18 cellular contexts compared by ENCODE assay signal in the genomic region with DNA sequence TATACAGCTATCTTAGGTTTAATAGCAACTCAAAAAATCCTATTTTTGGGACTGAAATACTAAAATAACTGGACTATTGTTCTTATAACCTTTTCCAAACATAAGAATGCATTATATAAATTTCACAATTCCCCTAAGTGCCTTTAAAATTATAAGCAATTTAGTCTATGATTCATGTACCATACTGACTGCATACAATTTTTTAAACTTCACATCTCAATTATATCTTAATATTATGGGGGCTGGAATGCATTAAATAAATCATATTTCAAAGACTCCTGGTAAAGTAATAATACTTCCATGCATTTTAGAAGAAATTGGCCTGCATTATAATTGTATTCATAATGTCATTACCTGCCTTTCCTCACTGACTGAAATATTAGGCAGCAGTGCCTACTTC.
"Had no signal": no experiment of that assay in that cellular context is flagged by ENCODE, and none has a peak within 500 bp of the region (broad histone marks: within the 10 kb centered on the region; RNA-seq: fewer than 3 reads in every experiment).

No MANE protein-coding gene starts in this region.

- H3K4me1 ChIP-seq: esophagus muscularis mucosa, foreskin keratinocyte, gastrocnemius medialis, left lung, lower lobe of right lung had no signal

- H3K9me3 ChIP-seq: esophagus muscularis mucosa, gastrocnemius medialis, lower lobe of right lung had no signal

- H3K27ac ChIP-seq: coronary artery, dorsolateral prefrontal cortex, esophagus muscularis mucosa, foreskin keratinocyte, gastrocnemius medialis, heart right ventricle, left lung, lower lobe of right lung had no signal

- H3K4me3 ChIP-seq: coronary artery, dorsolateral prefrontal cortex, esophagus muscularis mucosa, gastrocnemius medialis, heart right ventricle, left lung, lower lobe of right lung had no signal

- H3K27me3 ChIP-seq: dorsolateral prefrontal cortex, esophagus muscularis mucosa, foreskin keratinocyte, gastrocnemius medialis, heart right ventricle, left lung had no signal

- DNase-seq: dermis blood vessel endothelial cell; dorsolateral prefrontal cortex; effector CD4-positive, alpha-beta T cell; effector memory CD4-positive, alpha-beta T cell; foreskin keratinocyte; gastrocnemius medialis; glutamatergic neuron; head of caudate nucleus; heart right ventricle; hippocampal formation; left cardiac atrium; left lung; left ventricle myocardium superior; lower lobe of right lung; mesendoderm; midbrain had no signal

- H3K36me3 ChIP-seq: esophagus muscularis mucosa, gastrocnemius medialis, left lung, lower lobe of right lung had no signal
